9 cellular contexts compared by ENCODE assay signal in the genomic region with DNA sequence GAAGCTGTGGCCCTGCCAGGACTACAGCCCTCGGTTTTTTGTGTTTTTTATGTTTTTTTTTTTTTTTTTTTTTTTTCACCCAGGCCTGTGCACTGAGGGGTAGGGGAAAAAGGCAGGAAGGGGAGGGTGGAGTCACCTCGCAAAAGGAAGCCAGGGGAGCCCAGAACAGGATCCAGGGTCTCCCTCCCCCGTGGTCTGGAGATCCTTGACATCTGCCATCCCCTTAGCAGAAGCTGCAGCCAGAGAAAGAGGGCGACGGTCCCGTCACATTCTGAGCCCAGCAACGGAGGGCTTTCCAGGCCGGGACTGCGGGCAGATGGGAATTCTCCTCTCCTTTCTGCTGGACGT. TPM values are rescaled to one million over a fixed set of nuclear protein-coding genes. Genes with fewer than 3 reads are reported as not detected.
DNase-seq lines count a peak whose midpoint lies in the region; ATAC-seq, FAIRE-seq and TF ChIP-seq lines count a peak whose summit lies in the region.
"Had no signal": no experiment of that assay in that cellular context is flagged by ENCODE, and none has a peak within 500 bp of the region (broad histone marks: within the 10 kb centered on the region; RNA-seq: fewer than 3 reads in every experiment).

No MANE protein-coding gene starts in this region.

- H3K9me3 Mint-ChIP-seq in activated naive CD4-positive, alpha-beta T cell treated with anti-CD3 and anti-CD28 coated beads for 36 hours: no peaks in the 10 kb centered on the region
- no peaks in the 10 kb centered on the region for H3K9me3 Mint-ChIP-seq in memory B cell

- CTCF ChIA-PET in activated naive CD4-positive, alpha-beta T cell treated with anti-CD3 and anti-CD28 coated beads for 36 hours (lab: Charles Lee): interaction anchor here (0.7 to 3.3 kb wide), 4 partner anchors 31 to 128 kb away, joined by 3 to 9 read pairs (median 4); no protein-coding TSS in a partner anchor

- no peaks in the 10 kb centered on the region for H3K36me3 ChIP-seq in bronchial epithelial cell (ENCODE audit: control insufficient read depth, insufficient read depth, low read length)
- H3K36me3 ChIP-seq in upper lobe of right lung: no peaks in the 10 kb centered on the region
- H3K36me3 ChIP-seq: cardiac muscle cell had no signal

- FAIRE-seq in bronchial epithelial cell (lab: Jason Lieb, UNC): no peak

- H3K4me1 ChIP-seq in upper lobe of right lung: peaks cover 5% of the 10 kb centered on the region

- no peak overlapping the region for H3K27ac Mint-ChIP-seq in activated naive CD4-positive, alpha-beta T cell treated with anti-CD3 and anti-CD28 coated beads for 36 hours
- H3K27ac Mint-ChIP-seq in memory B cell: no peak overlapping the region

- H3K4me3 Mint-ChIP-seq in activated naive CD4-positive, alpha-beta T cell treated with anti-CD3 and anti-CD28 coated beads for 36 hours: peak overlapping the region; percentile 78
- H3K4me3 Mint-ChIP-seq in memory B cell: peak overlapping the region; percentile 85

- H3K36me3 Mint-ChIP-seq in activated naive CD4-positive, alpha-beta T cell treated with anti-CD3 and anti-CD28 coated beads for 36 hours (ENCODE audit: low read depth): no peaks in the 10 kb centered on the region
- no peaks in the 10 kb centered on the region for H3K36me3 Mint-ChIP-seq in memory B cell

- peaks cover 13% of the 10 kb centered on the region for H3K4me1 Mint-ChIP-seq in activated naive CD4-positive, alpha-beta T cell treated with anti-CD3 and anti-CD28 coated beads for 36 hours (ENCODE audit: low read depth)
- H3K4me1 Mint-ChIP-seq in memory B cell: peaks cover 6% of the 10 kb centered on the region

- no peaks in the 10 kb centered on the region for H3K9me3 ChIP-seq in upper lobe of right lung

- no peak for DNase-seq in activated naive CD4-positive, alpha-beta T cell treated with anti-CD3 and anti-CD28 coated beads for 36 hours
- DNase-seq in activated naive CD4-positive, alpha-beta T cell treated with Interleukin-2 at 50 U/mL for 16 hours: no peak
- DNase-seq in bronchial epithelial cell (ENCODE audit: low read depth) (no peak), memory B cell (ENCODE audit: low spot score in 2 of 2) (peak in 1 of 2 donors; percentile 3), upper lobe of right lung (no peak), occipital lobe (lab: John Stamatoyannopoulos, UW) (no peak)

- H3K27me3 ChIP-seq in bronchial epithelial cell (ENCODE audit: control insufficient read depth, insufficient read depth, low read length) (no peaks in the 10 kb centered on the region), upper lobe of right lung (no peaks in the 10 kb centered on the region)

- ATAC-seq in memory B cell (ENCODE audit: low read depth) (no peak), upper lobe of right lung (no peak), HG02885 (IDR thresholded peaks at IDR 0.05; ENCODE audit: poor library complexity, unreplicated experiment) (no peak)
- no peak for ATAC-seq in activated CD4-positive, CD25-positive, alpha-beta regulatory T cell treated with anti-CD3 and anti-CD28 coated beads, Interleukin-2, amount 50 U/mL, for 24 hours

- H3K27me3 Mint-ChIP-seq in activated naive CD4-positive, alpha-beta T cell treated with anti-CD3 and anti-CD28 coated beads for 36 hours (ENCODE audit: low read depth): no peaks in the 10 kb centered on the region
- peaks cover 7% of the 10 kb centered on the region for H3K27me3 Mint-ChIP-seq in memory B cell

- intact Hi-C loops in activated naive CD4-positive, alpha-beta T cell treated with anti-CD3 and anti-CD28 coated beads for 36 hours (cut with micrococcal nuclease): no loop called here
- intact Hi-C loops in upper lobe of right lung (cut with DNase I): no loop called here

- H3K4me3 ChIP-seq in bronchial epithelial cell (ENCODE audit: low read depth, low read length) (peak overlapping the region; percentile 41), upper lobe of right lung (peak overlapping the region; percentile 60)

- peak overlapping the region; percentile 78 for H3K27ac ChIP-seq in upper lobe of right lung
- H3K27ac ChIP-seq: cardiac muscle cell had no signal

- no peak for TF ChIP-seq CTCF in bronchial epithelial cell (IDR thresholded peaks at IDR 0.05; ENCODE audit: insufficient read depth, low read length, severe bottlenecking)
- TF ChIP-seq CTCF in upper lobe of right lung (IDR thresholded peaks at IDR 0.05): no peak

RNA-seq across cellular contexts. Expression of gene PHOSPHO1, which starts 29.1 kb away (rescaled TPM):
- not detected for total RNA-seq in activated naive CD4-positive, alpha-beta T cell treated with anti-CD3 and anti-CD28 coated beads for 36 hours
- total RNA-seq in bronchial epithelial cell: not detected in 2 replicates
- total RNA-seq in upper lobe of right lung: 1.7 TPM
- total RNA-seq in occipital lobe: 1.6 TPM
- total RNA-seq: cardiac muscle cell had no signal

RNA-seq across cellular contexts. Expression of gene ABI3, which starts 49.1 kb away (rescaled TPM):
- total RNA-seq in activated naive CD4-positive, alpha-beta T cell treated with anti-CD3 and anti-CD28 coated beads for 36 hours: 10 to 100 TPM; 18.7 to 18.9 TPM
- total RNA-seq in bronchial epithelial cell: not detected in 2 replicates
- total RNA-seq in upper lobe of right lung: 31.5 TPM
- total RNA-seq in occipital lobe: 0.62 TPM

RNA-seq across cellular contexts. Expression of gene GNGT2, which starts 49.3 kb away (rescaled TPM):
- total RNA-seq in activated naive CD4-positive, alpha-beta T cell treated with anti-CD3 and anti-CD28 coated beads for 36 hours: 10 to 100 TPM; 40.3 to 41.3 TPM
- total RNA-seq in bronchial epithelial cell: not detected in 2 replicates
- total RNA-seq in upper lobe of right lung: 8.5 TPM
- 0.31 TPM for total RNA-seq in occipital lobe
- total RNA-seq: cardiac muscle cell had no signal

Comparison
In these comparisons a context has a peak if more than half of its experiments do, and no peak if none do; other contexts are left out.
1. RNA of gene ABI3, which starts 49.1 kb away (total RNA-seq): 31.5 TPM in upper lobe of right lung (single experiment) and 18.7 to 18.9 TPM in activated naive CD4-positive, alpha-beta T cell treated with anti-CD3 and anti-CD28 coated beads for 36 hours; 0.62 TPM in occipital lobe (single experiment) and not detected in bronchial epithelial cell; every median in the first group is over 10 times any median in the second.